8 cellular contexts compared by ENCODE assay signal in genomic region chr14:102320671-102321455, GRCh38. TPM values are rescaled to one million over a fixed set of nuclear protein-coding genes. Genes with fewer than 3 reads are reported as not detected.
DNase-seq lines count a peak whose midpoint lies in the region; ATAC-seq and TF ChIP-seq lines count a peak whose summit lies in the region.

No MANE protein-coding gene starts in this region.

- peaks cover 11% of the 10 kb centered on the region for H3K36me3 ChIP-seq in WERI-Rb-1

- no peak for ATAC-seq in GM19463 (IDR thresholded peaks at IDR 0.05; ENCODE audit: unreplicated experiment)

- H3K27me3 ChIP-seq in WERI-Rb-1 (ENCODE audit: insufficient read depth, low read depth, severe bottlenecking), result no peaks in the 10 kb centered on the region

- TF ChIP-seq CTCF in GM12875 (IDR thresholded peaks at IDR 0.05; ENCODE audit: borderline replicate concordance, insufficient read depth, low read depth, low read length) (no peak), WERI-Rb-1 (IDR thresholded peaks at IDR 0.05; ENCODE audit: low read depth, low read length) (no peak), fibroblast of the aortic adventitia (IDR thresholded peaks at IDR 0.05; ENCODE audit: insufficient read depth, low read length) (no peak)

- H3K9me3 ChIP-seq in WERI-Rb-1 (ENCODE audit: severe bottlenecking), result no peaks in the 10 kb centered on the region

- H3K27ac ChIP-seq in WERI-Rb-1, result no peak overlapping the region

- H3K4me3 ChIP-seq in GM12875 (ENCODE audit: low read depth, low read length), result peak overlapping the region; percentile 90
- H3K4me3 ChIP-seq in WERI-Rb-1 (ENCODE audit: low read depth, low read length), result peak overlapping the region; percentile 77
- H3K4me3 ChIP-seq in fibroblast of the aortic adventitia (ENCODE audit: low read depth, low read length), result peak overlapping the region; percentile 84
- peak overlapping the region; percentile 72 for H3K4me3 ChIP-seq in skeletal muscle cell (ENCODE audit: low read depth, low read length)

- DNase-seq in WERI-Rb-1, result no peak
- no peak for DNase-seq in fibroblast of the aortic adventitia (ENCODE audit: low read depth)
- DNase-seq in skeletal muscle cell (ENCODE audit: low read depth), result no peak
- no peak for DNase-seq in mesenteric fat pad (ENCODE audit: low spot score)
- DNase-seq in NCI-H345 treated with DMSO at 0.1 percent for 48 hours (lab: John Stamatoyannopoulos, UW; ENCODE audit: unreplicated experiment), result no peak
- DNase-seq in activated CD4-positive, CD25-positive, alpha-beta regulatory T cell (lab: John Stamatoyannopoulos, UW), result no peak

RNA-seq across cellular contexts. Expression of gene ZNF839, which starts 1.3 kb away (rescaled TPM):
- total RNA-seq in fibroblast of the aortic adventitia (ENCODE audit: low replicate concordance), result 2.8 and 7.5 TPM in 2 replicates
- total RNA-seq in mesenteric fat pad, result 7.4 TPM

RNA-seq across cellular contexts. Expression of gene MOK, which starts 15.9 kb away (rescaled TPM):
- total RNA-seq in fibroblast of the aortic adventitia (ENCODE audit: low replicate concordance) (21.2 and 40.6 TPM in 2 replicates), mesenteric fat pad (13.9 TPM)

RNA-seq across cellular contexts. Expression of gene CINP, which starts 41.8 kb away (rescaled TPM):
- total RNA-seq in fibroblast of the aortic adventitia (ENCODE audit: low replicate concordance) (41.9 and 70.3 TPM in 2 replicates), mesenteric fat pad (34.1 TPM)

RNA-seq across cellular contexts. Expression of gene TECPR2, which starts 41.9 kb away (rescaled TPM):
- 8.8 and 16.1 TPM in 2 replicates for total RNA-seq in fibroblast of the aortic adventitia (ENCODE audit: low replicate concordance)
- 29.5 TPM for total RNA-seq in mesenteric fat pad
